In genomic region chr3:482479-482878, GRCh38 we compare ENCODE assay signal across 18 cellular contexts.
"Had no signal": no experiment of that assay in that cellular context is flagged by ENCODE, and none has a peak within 500 bp of the region (broad histone marks: within the 10 kb centered on the region; RNA-seq: fewer than 3 reads in every experiment).

No MANE protein-coding gene starts in this region.

- H3K4me1 ChIP-seq: adrenal gland had no signal

- H3K4me1 Mint-ChIP-seq: activated CD4-positive, alpha-beta memory T cell treated with anti-CD3 and anti-CD28 coated beads, Interleukin-2, amount 10 ng/mL, durations not matched to agents 7 days and 5 days; activated naive CD8-positive, alpha-beta T cell treated with anti-CD3 and anti-CD28 coated beads, Interleukin-2, amount 10 ng/mL, durations not matched to agents 7 days and 5 days; central memory CD8-positive, alpha-beta T cell had no signal

- H3K27me3 ChIP-seq: adrenal gland had no signal

- H3K4me3 Mint-ChIP-seq: activated CD4-positive, alpha-beta memory T cell treated with anti-CD3 and anti-CD28 coated beads, Interleukin-2, amount 10 ng/mL, durations not matched to agents 7 days and 5 days; activated naive CD8-positive, alpha-beta T cell treated with anti-CD3 and anti-CD28 coated beads, Interleukin-2, amount 10 ng/mL, durations not matched to agents 7 days and 5 days; central memory CD8-positive, alpha-beta T cell; T-helper 1 cell treated with Interleukin-12 subunit alpha and Interleukin-12 subunit beta and Interleukin-4 antibody, amounts not matched to agents 30 μg/mL and 1 μg/mL, for 36 hours had no signal

- DNase-seq: activated CD4-positive, alpha-beta memory T cell treated with anti-CD3 and anti-CD28 coated beads, Interleukin-2, amount 10 ng/mL, durations not matched to agents 7 days and 5 days; activated CD4-positive, alpha-beta T cell treated with anti-CD3 and anti-CD28 coated beads for 48 hours; activated naive CD4-positive, alpha-beta T cell treated with anti-CD3 and anti-CD28 coated beads, Interleukin-2, amount 50 U/mL, for 16 hours; activated naive CD8-positive, alpha-beta T cell treated with anti-CD3 and anti-CD28 coated beads, Interleukin-2, amount 10 ng/mL, durations not matched to agents 7 days and 5 days; adrenal gland; anterior cingulate cortex; Karpas-422; MM.1S; NCI-H1105 treated with DMSO at 0.1 percent for 48 hours; NCI-H1436 treated with DMSO at 0.1 percent for 48 hours; NCI-H187; NCI-H510A treated with DMSO at 0.1 percent for 48 hours; NK-92 treated with Interleukin-12 subunit alpha and Interleukin-12 subunit beta, amount 100 ng/mL, for 24 hours; SHP77 treated with DMSO at 0.1 percent for 48 hours had no signal

- H3K9me3 ChIP-seq: adrenal gland had no signal

- H3K27me3 Mint-ChIP-seq: activated CD4-positive, alpha-beta memory T cell treated with anti-CD3 and anti-CD28 coated beads, Interleukin-2, amount 10 ng/mL, durations not matched to agents 7 days and 5 days; activated naive CD8-positive, alpha-beta T cell treated with anti-CD3 and anti-CD28 coated beads, Interleukin-2, amount 10 ng/mL, durations not matched to agents 7 days and 5 days; central memory CD8-positive, alpha-beta T cell had no signal

- ATAC-seq: activated CD4-positive, CD25-positive, alpha-beta regulatory T cell treated with anti-CD3 and anti-CD28 coated beads, Interleukin-2, amount 50 U/mL, for 24 hours; K562 had no signal

- H3K4me3 ChIP-seq: adrenal gland, K562 had no signal

- H3K27ac Mint-ChIP-seq: activated CD4-positive, alpha-beta memory T cell treated with anti-CD3 and anti-CD28 coated beads, Interleukin-2, amount 10 ng/mL, durations not matched to agents 7 days and 5 days; activated naive CD8-positive, alpha-beta T cell treated with anti-CD3 and anti-CD28 coated beads, Interleukin-2, amount 10 ng/mL, durations not matched to agents 7 days and 5 days; T-helper 1 cell treated with Interleukin-12 subunit alpha and Interleukin-12 subunit beta and Interleukin-4 antibody, amounts not matched to agents 30 μg/mL and 1 μg/mL, for 36 hours had no signal

- H3K36me3 Mint-ChIP-seq: activated naive CD8-positive, alpha-beta T cell treated with anti-CD3 and anti-CD28 coated beads, Interleukin-2, amount 10 ng/mL, durations not matched to agents 7 days and 5 days had no signal

- H3K36me3 ChIP-seq: adrenal gland had no signal

- H3K27ac ChIP-seq: adrenal gland had no signal
